In the genomic region with DNA sequence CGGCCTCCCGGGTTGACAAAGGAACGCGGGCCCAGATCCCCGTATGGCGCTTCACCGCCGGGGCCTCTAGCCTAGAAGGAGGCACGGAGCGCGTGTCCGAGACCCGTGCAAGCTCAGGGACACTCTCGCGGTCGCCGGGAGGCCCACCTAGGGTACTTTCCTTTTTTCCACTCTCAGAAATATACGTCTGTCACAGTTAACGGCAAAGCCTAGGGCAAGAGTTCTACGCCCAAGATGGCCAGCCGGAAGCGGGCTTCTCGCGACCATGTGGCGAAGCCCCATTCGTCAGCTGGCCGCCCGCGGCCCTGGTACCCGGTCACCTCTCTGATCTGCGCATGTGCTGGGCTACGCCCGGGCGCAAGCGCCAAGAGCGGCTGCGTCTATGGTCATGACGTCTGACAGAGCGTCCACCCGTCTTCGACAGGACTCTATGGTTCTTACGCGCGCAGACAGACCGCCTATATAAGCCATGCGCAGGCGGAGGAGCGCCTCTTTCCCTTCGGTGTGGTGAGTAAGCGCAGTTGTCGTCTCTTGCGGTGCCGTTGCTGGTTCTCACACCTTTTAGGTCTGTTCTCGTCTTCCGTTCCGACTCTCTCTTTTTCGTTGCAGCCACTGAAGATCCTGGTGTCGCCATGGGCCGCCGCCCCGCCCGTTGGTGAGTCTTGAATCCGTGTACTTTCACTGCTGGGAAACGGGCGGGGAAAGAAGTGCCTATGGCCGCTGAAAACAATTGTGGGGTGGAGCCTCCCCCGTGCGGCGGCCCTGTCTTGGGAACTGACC, we compare ENCODE assay signal across 8 cellular contexts.
DNase-seq lines count a peak whose midpoint lies in the region; ATAC-seq and TF ChIP-seq lines count a peak whose summit lies in the region.

A gene (plus strand): TSS at position 490 of the 780 bp plus-strand sequence. CDS start 143 bp downstream, at position 633.

- peak; percentile 62 for ATAC-seq in HG02623 (IDR thresholded peaks at IDR 0.05; ENCODE audit: unreplicated experiment)

- H3K4me3 Mint-ChIP-seq in activated naive CD4-positive, alpha-beta T cell treated with anti-CD3 and anti-CD28 coated beads, Interleukin-2, amount 50 U/mL, for 24 hours: peak within 1 kb of the TSS; percentile 99

- DNase-seq in GM10248 (ENCODE audit: extremely low spot score) (peak; percentile 92), NCI-H1105 (lab: John Stamatoyannopoulos, UW) (peak; percentile 99), SKM-1 (lab: John Stamatoyannopoulos, UW; ENCODE audit: unreplicated experiment) (peak; percentile 51), germinal center (ENCODE audit: low spot score) (peak; percentile 93), non-pigmented ciliary epithelial cell (ENCODE audit: low read depth) (peak; percentile 75), substantia nigra (lab: John Stamatoyannopoulos, UW) (peak; percentile 59 to 95 (median 87))

- H3K27ac Mint-ChIP-seq in activated naive CD4-positive, alpha-beta T cell treated with anti-CD3 and anti-CD28 coated beads, Interleukin-2, amount 50 U/mL, for 24 hours: peak within 1 kb of the TSS; percentile 99

- peaks cover 16% of the 10 kb centered on the region for H3K36me3 Mint-ChIP-seq in activated naive CD4-positive, alpha-beta T cell treated with anti-CD3 and anti-CD28 coated beads, Interleukin-2, amount 50 U/mL, for 24 hours

- CTCF ChIA-PET in GM10248 (lab: Yijun Ruan, JAX): interaction anchor here (0.6 to 3.0 kb wide), 10 partner anchors 13 to 384 kb away, joined by 3 to 12 read pairs (median 4); a partner anchor contains a TSS

- peak within 1 kb of the TSS; percentile 94 for H3K27ac ChIP-seq in substantia nigra (ENCODE audit: low read depth, low read length, poor library complexity, severe bottlenecking)

- POLR2A ChIA-PET in GM10248 (lab: Yijun Ruan, JAX): interaction anchor here (1.0 to 1.1 kb wide), 3 partner anchors 14 to 27 kb away, joined by 3 to 4 read pairs (median 4); a partner anchor contains a TSS

- no peaks in the 10 kb centered on the region for H3K4me1 Mint-ChIP-seq in activated naive CD4-positive, alpha-beta T cell treated with anti-CD3 and anti-CD28 coated beads, Interleukin-2, amount 50 U/mL, for 24 hours

- no peaks in the 10 kb centered on the region for H3K9me3 Mint-ChIP-seq in activated naive CD4-positive, alpha-beta T cell treated with anti-CD3 and anti-CD28 coated beads, Interleukin-2, amount 50 U/mL, for 24 hours

- no peak for TF ChIP-seq CTCF in GM10248 (IDR thresholded peaks at IDR 0.05; ENCODE audit: control extremely low read depth, extremely low read depth, low read depth, missing control alignments)

- H3K27me3 Mint-ChIP-seq in activated naive CD4-positive, alpha-beta T cell treated with anti-CD3 and anti-CD28 coated beads, Interleukin-2, amount 50 U/mL, for 24 hours: no peaks in the 10 kb centered on the region

Comparison
In these comparisons a context has a peak if more than half of its experiments do, and no peak if none do; other contexts are left out.
1. Peak in every context shown above with its lines: DNase-seq, ATAC-seq and H3K27ac ChIP-seq.